8 cellular contexts compared by ENCODE assay signal in the genomic region with DNA sequence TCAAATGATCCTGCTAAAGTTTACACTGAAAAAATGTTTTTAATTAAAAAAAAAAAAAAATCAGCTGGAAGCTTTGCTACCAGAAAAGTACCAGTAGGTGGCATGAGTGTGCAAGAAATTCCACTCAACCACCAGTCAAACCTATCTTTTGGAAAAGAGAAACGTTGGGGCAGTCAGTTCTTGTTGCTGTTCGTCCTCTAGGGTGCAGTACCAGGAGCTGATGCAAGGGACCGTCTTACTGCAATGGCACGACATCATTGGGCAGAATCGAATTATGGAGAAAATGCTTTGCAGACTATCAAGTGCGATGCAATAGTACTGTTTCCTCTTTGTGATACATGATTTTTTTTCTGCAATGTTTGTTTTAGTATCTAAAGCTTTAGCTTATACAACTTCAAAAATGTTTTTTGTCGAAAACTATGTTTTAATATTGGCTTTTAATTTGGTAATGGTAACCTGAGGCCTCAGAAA. TPM values are rescaled to one million over a fixed set of nuclear protein-coding genes. Genes with fewer than 3 reads are reported as not detected.
DNase-seq lines count a peak whose midpoint lies in the region; ATAC-seq and TF ChIP-seq lines count a peak whose summit lies in the region.

No MANE protein-coding gene starts in this region.

- H3K36me3 Mint-ChIP-seq in activated naive CD8-positive, alpha-beta T cell treated with anti-CD3 and anti-CD28 coated beads, Interleukin-2, amount 50 U/mL, for 24 hours (ENCODE audit: low read depth) = peaks cover 13% of the 10 kb centered on the region

- peaks cover 31% of the 10 kb centered on the region for H3K4me1 Mint-ChIP-seq in activated naive CD8-positive, alpha-beta T cell treated with anti-CD3 and anti-CD28 coated beads, Interleukin-2, amount 50 U/mL, for 24 hours

- peak; percentile 80 for ATAC-seq in HG02763 (IDR thresholded peaks at IDR 0.05; ENCODE audit: unreplicated experiment)
- peak; percentile 98 for ATAC-seq in activated naive CD8-positive, alpha-beta T cell treated with anti-CD3 and anti-CD28 coated beads, Interleukin-2, amount 50 U/mL, for 24 hours
- peak in 3 of 4 donors; percentile 81 to 88 (median 85) for ATAC-seq in heart left ventricle

- no peak overlapping the region for H3K9ac ChIP-seq in SK-N-MC (ENCODE audit: insufficient read length)

- DNase-seq in NK-92 treated with Interleukin-12 subunit alpha and Interleukin-12 subunit beta, amount 100 ng/mL, for 24 hours (lab: John Stamatoyannopoulos, UW) = peak; percentile 38
- DNase-seq in NK-92 (lab: John Stamatoyannopoulos, UW; ENCODE audit: unreplicated experiment) (no peak), NCI-H1105 treated with DMSO at 0.1 percent for 48 hours (lab: John Stamatoyannopoulos, UW) (peak; percentile 86), SK-N-MC (ENCODE audit: low read depth, low spot score) (peak; percentile 93), heart left ventricle (peak in 4 of 5 donors; percentile 50 to 61 (median 56)), renal cortical epithelial cell (ENCODE audit: low read depth) (peak; percentile 91)
- DNase-seq in activated naive CD8-positive, alpha-beta T cell treated with anti-CD3 and anti-CD28 coated beads, Interleukin-2, amount 50 U/mL, for 24 hours = peak; percentile 49

- H3K9me3 ChIP-seq in SK-N-MC (ENCODE audit: low read depth, low read length) (no peaks in the 10 kb centered on the region), heart left ventricle (no peaks in the 10 kb centered on the region)

- H3K27me3 ChIP-seq in heart left ventricle = no peaks in the 10 kb centered on the region

- H3K36me3 ChIP-seq in SK-N-MC (ENCODE audit: insufficient read depth, low read length) (peaks cover 26% of the 10 kb centered on the region), heart left ventricle (peaks cover 0 to 24% (median 5%) of the 10 kb centered on the region in 9 donors)

- no peak for TF ChIP-seq POLR2A in heart left ventricle (IDR thresholded peaks at IDR 0.05)

- H3K27me3 Mint-ChIP-seq in activated naive CD8-positive, alpha-beta T cell treated with anti-CD3 and anti-CD28 coated beads, Interleukin-2, amount 50 U/mL, for 24 hours = no peaks in the 10 kb centered on the region

- H3K9me3 Mint-ChIP-seq in activated naive CD8-positive, alpha-beta T cell treated with anti-CD3 and anti-CD28 coated beads, Interleukin-2, amount 50 U/mL, for 24 hours = no peaks in the 10 kb centered on the region

- peak overlapping the region; percentile 54 for H3K4me3 ChIP-seq in SK-N-MC
- no peak overlapping the region for H3K4me3 ChIP-seq in heart left ventricle

- WGBS in heart left ventricle, 4 donors = 18 to 20% (median 19%) methylated on average over 7 of the region's 7 CpGs

- intact Hi-C loops in heart left ventricle (cut with DNase I) = loop anchor here in 9 of 10 donors (1.0 to 10.0 kb wide), 9 partner anchors 37 to 1170 kb away; no protein-coding TSS in a partner anchor

- no peak overlapping the region for H3K4me3 Mint-ChIP-seq in activated naive CD8-positive, alpha-beta T cell treated with anti-CD3 and anti-CD28 coated beads, Interleukin-2, amount 50 U/mL, for 24 hours

- H3K4me1 ChIP-seq in heart left ventricle = peaks cover 0 to 19% (median 0%) of the 10 kb centered on the region in 12 donors

- peak overlapping the region; percentile 17 for H3K27ac Mint-ChIP-seq in activated naive CD8-positive, alpha-beta T cell treated with anti-CD3 and anti-CD28 coated beads, Interleukin-2, amount 50 U/mL, for 24 hours

- H3K27ac ChIP-seq in SK-N-MC (peak overlapping the region; percentile 92), heart left ventricle (no peak overlapping the region)

- TF ChIP-seq CTCF in heart left ventricle (IDR thresholded peaks at IDR 0.05) = peak; percentile 84 to 95 (median 90)

RNA-seq across cellular contexts. Expression of a gene that starts 18.3 kb away (rescaled TPM):
- total RNA-seq in heart left ventricle = 10 to 100 TPM; 44.7 to 90.6 (median 66.5) TPM
- 10 to 100 TPM; 36.4 to 42.0 TPM for polyA plus RNA-seq in heart left ventricle
- total RNA-seq in renal cortical epithelial cell = 154 and 187 TPM in 2 replicates
